In genomic region chr11:62612366-62613274, GRCh38 we compare ENCODE assay signal across 1 cellular context.
TF ChIP-seq lines count a peak whose summit lies in the region.

A gene with protein sequence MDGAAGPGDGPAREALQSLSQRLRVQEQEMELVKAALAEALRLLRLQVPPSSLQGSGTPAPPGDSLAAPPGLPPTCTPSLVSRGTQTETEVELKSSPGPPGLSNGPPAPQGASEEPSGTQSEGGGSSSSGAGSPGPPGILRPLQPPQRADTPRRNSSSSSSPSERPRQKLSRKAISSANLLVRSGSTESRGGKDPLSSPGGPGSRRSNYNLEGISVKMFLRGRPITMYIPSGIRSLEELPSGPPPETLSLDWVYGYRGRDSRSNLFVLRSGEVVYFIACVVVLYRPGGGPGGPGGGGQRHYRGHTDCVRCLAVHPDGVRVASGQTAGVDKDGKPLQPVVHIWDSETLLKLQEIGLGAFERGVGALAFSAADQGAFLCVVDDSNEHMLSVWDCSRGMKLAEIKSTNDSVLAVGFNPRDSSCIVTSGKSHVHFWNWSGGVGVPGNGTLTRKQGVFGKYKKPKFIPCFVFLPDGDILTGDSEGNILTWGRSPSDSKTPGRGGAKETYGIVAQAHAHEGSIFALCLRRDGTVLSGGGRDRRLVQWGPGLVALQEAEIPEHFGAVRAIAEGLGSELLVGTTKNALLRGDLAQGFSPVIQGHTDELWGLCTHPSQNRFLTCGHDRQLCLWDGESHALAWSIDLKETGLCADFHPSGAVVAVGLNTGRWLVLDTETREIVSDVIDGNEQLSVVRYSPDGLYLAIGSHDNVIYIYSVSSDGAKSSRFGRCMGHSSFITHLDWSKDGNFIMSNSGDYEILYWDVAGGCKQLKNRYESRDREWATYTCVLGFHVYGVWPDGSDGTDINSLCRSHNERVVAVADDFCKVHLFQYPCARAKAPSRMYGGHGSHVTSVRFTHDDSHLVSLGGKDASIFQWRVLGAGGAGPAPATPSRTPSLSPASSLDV (minus strand): TSS chr11:62612775. CDS start chr11:62612457, 318 bp downstream.
Gene ROM1 (plus strand): TSS chr11:62613257. CDS start chr11:62613282, 25 bp downstream.

TF ChIP-seq in HepG2, 621 proteins besides CTCF, POLR2A, EP300 and RAD21 (continued from another document and continues in another):
- TF ChIP-seq, protein P1, sequence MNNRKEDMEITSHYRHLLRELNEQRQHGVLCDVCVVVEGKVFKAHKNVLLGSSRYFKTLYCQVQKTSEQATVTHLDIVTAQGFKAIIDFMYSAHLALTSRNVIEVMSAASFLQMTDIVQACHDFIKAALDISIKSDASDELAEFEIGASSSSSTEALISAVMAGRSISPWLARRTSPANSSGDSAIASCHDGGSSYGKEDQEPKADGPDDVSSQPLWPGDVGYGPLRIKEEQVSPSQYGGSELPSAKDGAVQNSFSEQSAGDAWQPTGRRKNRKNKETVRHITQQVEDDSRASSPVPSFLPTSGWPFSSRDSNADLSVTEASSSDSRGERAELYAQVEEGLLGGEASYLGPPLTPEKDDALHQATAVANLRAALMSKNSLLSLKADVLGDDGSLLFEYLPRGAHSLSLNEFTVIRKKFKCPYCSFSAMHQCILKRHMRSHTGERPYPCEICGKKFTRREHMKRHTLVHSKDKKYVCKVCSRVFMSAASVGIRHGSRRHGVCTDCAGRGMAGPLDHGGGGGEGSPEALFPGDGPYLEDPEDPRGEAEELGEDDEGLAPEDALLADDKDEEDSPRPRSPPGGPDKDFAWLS (CRISPR knock-in tag; IDR thresholded peaks at IDR 0.05; ENCODE audit: borderline replicate concordance), result no peak
- no peak for TF ChIP-seq NR2C2 (CRISPR knock-in tag; IDR thresholded peaks at IDR 0.05; ENCODE audit: borderline replicate concordance)
- TF ChIP-seq ZNF282 (IDR thresholded peaks at IDR 0.05; ENCODE audit: partially characterized antibody), result no peak
- no peak for TF ChIP-seq CEBPB (IDR thresholded peaks at IDR 0.05; ENCODE audit: borderline replicate concordance, low read depth, low read length)
- no peak for TF ChIP-seq HOXA9 (CRISPR knock-in tag; IDR thresholded peaks at IDR 0.05; ENCODE audit: borderline replicate concordance)
- TF ChIP-seq ZNF761 (CRISPR knock-in tag; conservative IDR thresholded peaks at IDR 0.05), result no peak
- no peak for TF ChIP-seq SP2 (CRISPR knock-in tag; IDR thresholded peaks at IDR 0.05)
- TF ChIP-seq, protein P2, sequence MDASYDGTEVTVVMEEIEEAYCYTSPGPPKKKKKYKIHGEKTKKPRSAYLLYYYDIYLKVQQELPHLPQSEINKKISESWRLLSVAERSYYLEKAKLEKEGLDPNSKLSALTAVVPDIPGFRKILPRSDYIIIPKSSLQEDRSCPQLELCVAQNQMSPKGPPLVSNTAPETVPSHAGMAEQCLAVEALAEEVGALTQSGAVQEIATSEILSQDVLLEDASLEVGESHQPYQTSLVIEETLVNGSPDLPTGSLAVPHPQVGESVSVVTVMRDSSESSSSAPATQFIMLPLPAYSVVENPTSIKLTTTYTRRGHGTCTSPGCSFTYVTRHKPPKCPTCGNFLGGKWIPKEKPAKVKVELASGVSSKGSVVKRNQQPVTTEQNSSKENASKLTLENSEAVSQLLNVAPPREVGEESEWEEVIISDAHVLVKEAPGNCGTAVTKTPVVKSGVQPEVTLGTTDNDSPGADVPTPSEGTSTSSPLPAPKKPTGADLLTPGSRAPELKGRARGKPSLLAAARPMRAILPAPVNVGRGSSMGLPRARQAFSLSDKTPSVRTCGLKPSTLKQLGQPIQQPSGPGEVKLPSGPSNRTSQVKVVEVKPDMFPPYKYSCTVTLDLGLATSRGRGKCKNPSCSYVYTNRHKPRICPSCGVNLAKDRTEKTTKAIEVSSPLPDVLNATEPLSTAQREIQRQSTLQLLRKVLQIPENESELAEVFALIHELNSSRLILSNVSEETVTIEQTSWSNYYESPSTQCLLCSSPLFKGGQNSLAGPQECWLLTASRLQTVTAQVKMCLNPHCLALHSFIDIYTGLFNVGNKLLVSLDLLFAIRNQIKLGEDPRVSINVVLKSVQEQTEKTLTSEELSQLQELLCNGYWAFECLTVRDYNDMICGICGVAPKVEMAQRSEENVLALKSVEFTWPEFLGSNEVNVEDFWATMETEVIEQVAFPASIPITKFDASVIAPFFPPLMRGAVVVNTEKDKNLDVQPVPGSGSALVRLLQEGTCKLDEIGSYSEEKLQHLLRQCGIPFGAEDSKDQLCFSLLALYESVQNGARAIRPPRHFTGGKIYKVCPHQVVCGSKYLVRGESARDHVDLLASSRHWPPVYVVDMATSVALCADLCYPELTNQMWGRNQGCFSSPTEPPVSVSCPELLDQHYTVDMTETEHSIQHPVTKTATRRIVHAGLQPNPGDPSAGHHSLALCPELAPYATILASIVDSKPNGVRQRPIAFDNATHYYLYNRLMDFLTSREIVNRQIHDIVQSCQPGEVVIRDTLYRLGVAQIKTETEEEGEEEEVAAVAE (CRISPR knock-in tag; IDR thresholded peaks at IDR 0.05; ENCODE audit: borderline replicate concordance), result 0 out of 2 replicates have a peak, but pooled peaks have one; percentile 39
- TF ChIP-seq SMAD1 (CRISPR knock-in tag; IDR thresholded peaks at IDR 0.05; ENCODE audit: borderline replicate concordance, low read depth), result no peak
- TF ChIP-seq ZSCAN31 (CRISPR knock-in tag; IDR thresholded peaks at IDR 0.05; ENCODE audit: low read depth), result no peak; the same call in 1 of the 2 replicates
- TF ChIP-seq ZFP36L1 (CRISPR knock-in tag; IDR thresholded peaks at IDR 0.05), result no peak
- no peak for TF ChIP-seq SRF (IDR thresholded peaks at IDR 0.05; ENCODE audit: low read depth, low read length)
- peak; percentile 91 for TF ChIP-seq ZNF777 (CRISPR knock-in tag; IDR thresholded peaks at IDR 0.05)
- TF ChIP-seq ZNF776 (CRISPR knock-in tag; IDR thresholded peaks at IDR 0.05), result no peak
- no peak for TF ChIP-seq ONECUT2 (CRISPR knock-in tag; IDR thresholded peaks at IDR 0.05)
- no peak for TF ChIP-seq TP53 (CRISPR knock-in tag; conservative IDR thresholded peaks at IDR 0.05)
- 0 out of 2 replicates have a peak, but pooled peaks have one; percentile 8 for TF ChIP-seq ZNF331 (CRISPR knock-in tag; IDR thresholded peaks at IDR 0.05)
- peak; percentile 18; the same call in 1 of the 2 replicates for TF ChIP-seq MIER3 (CRISPR knock-in tag; IDR thresholded peaks at IDR 0.05; ENCODE audit: borderline replicate concordance)
- TF ChIP-seq PHF5A (CRISPR knock-in tag; IDR thresholded peaks at IDR 0.05; ENCODE audit: low read depth, unreplicated experiment), result no peak
- no peak for TF ChIP-seq MYNN (CRISPR knock-in tag; IDR thresholded peaks at IDR 0.05; ENCODE audit: low read depth)
- no peak for TF ChIP-seq KIAA2018 (CRISPR knock-in tag; IDR thresholded peaks at IDR 0.05; ENCODE audit: borderline replicate concordance)
- no peak; the same call in 1 of the 2 replicates for TF ChIP-seq HIC2 (CRISPR knock-in tag; IDR thresholded peaks at IDR 0.05; ENCODE audit: low read depth)
- no peak for TF ChIP-seq ZNF274 (CRISPR knock-in tag; IDR thresholded peaks at IDR 0.05)
- TF ChIP-seq ZNF737 (CRISPR knock-in tag; IDR thresholded peaks at IDR 0.05; ENCODE audit: borderline replicate concordance), result no peak
- no peak for TF ChIP-seq SMARCC2 (IDR thresholded peaks at IDR 0.05)
- TF ChIP-seq LCORL (IDR thresholded peaks at IDR 0.05), result no peak
- TF ChIP-seq LCORL (CRISPR knock-in tag; IDR thresholded peaks at IDR 0.05), result peak; percentile 27; the same call in 1 of the 2 replicates
- TF ChIP-seq ZIK1 (CRISPR knock-in tag; IDR thresholded peaks at IDR 0.05; ENCODE audit: borderline replicate concordance, low read depth), result peak; percentile 60; the same call in 1 of the 2 replicates
- TF ChIP-seq RBFOX2 (IDR thresholded peaks at IDR 0.05; ENCODE audit: low read depth, low read length), result peak; percentile 54; the same call in 1 of the 2 replicates
- no peak for TF ChIP-seq ELK4 (CRISPR knock-in tag; IDR thresholded peaks at IDR 0.05; ENCODE audit: borderline replicate concordance)
- no peak for TF ChIP-seq ZNF572 (CRISPR knock-in tag; IDR thresholded peaks at IDR 0.05)
- no peak for TF ChIP-seq ZNF644 (CRISPR knock-in tag; IDR thresholded peaks at IDR 0.05; ENCODE audit: low read depth)
- TF ChIP-seq HNRNPL (IDR thresholded peaks at IDR 0.05; ENCODE audit: low read depth, low read length), result no peak
- TF ChIP-seq ZNF615 (CRISPR knock-in tag; IDR thresholded peaks at IDR 0.05; ENCODE audit: borderline replicate concordance), result no peak
- no peak for TF ChIP-seq JUN (CRISPR knock-in tag; IDR thresholded peaks at IDR 0.05)
- TF ChIP-seq ZNF281 (CRISPR knock-in tag; IDR thresholded peaks at IDR 0.05; ENCODE audit: borderline replicate concordance), result no peak
- TF ChIP-seq ZSCAN30 (CRISPR knock-in tag; IDR thresholded peaks at IDR 0.05), result no peak
